10 cellular contexts compared by ENCODE assay signal in the genomic region with DNA sequence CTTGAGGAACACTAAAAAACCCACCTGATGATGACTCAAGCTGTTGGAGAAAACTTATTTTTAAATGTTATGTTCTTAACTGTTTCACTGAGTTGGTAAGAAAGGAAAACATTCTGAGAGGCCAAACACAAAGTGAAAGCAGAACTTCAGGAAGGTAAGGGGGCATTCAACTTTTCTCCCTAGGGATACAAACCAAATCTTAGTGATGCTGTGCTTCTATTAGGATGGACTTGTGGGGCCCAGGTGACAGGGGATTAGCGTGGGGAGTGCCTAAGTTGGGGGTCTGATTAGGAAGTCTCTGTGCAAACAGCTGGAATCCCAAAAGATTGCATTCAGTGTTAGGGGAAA. TPM values are rescaled to one million over a fixed set of nuclear protein-coding genes. Genes with fewer than 3 reads are reported as not detected.
DNase-seq lines count a peak whose midpoint lies in the region; ATAC-seq and TF ChIP-seq lines count a peak whose summit lies in the region.
"Had no signal": no experiment of that assay in that cellular context is flagged by ENCODE, and none has a peak within 500 bp of the region (broad histone marks: within the 10 kb centered on the region; RNA-seq: fewer than 3 reads in every experiment).

No MANE protein-coding gene starts in this region.

- intact Hi-C loops in CD8-positive, alpha-beta T cell (cut with DNase I, micrococcal nuclease): loop anchor here (1.0 to 10.0 kb wide), 7 partner anchors 14 to 1134 kb away; partner anchors contain the start of genes CNOT11 (in 1 of the 2), PDCL3 (in 1 of the 2) and RNF149 (in 1 of the 2)
- intact Hi-C loops in naive thymus-derived CD4-positive, alpha-beta T cell (cut with micrococcal nuclease): loop anchor here (1.0 to 5.0 kb wide), 3 partner anchors 14 to 726 kb away; partner anchors contain the start of genes PDCL3 (in 2 of the 2) and RNF149 (in 1 of the 2)
- intact Hi-C loops in posterior vena cava (cut with DNase I): no loop called here

- peak overlapping the region; percentile 68 for H3K4me3 Mint-ChIP-seq in CD8-positive, alpha-beta T cell
- H3K4me3 Mint-ChIP-seq in activated CD8-positive, alpha-beta T cell treated with anti-CD3 and anti-CD28 coated beads, Interleukin-2, amount 10 ng/mL, durations not matched to agents 7 days and 5 days: peak overlapping the region; percentile 47
- H3K4me3 Mint-ChIP-seq in naive thymus-derived CD4-positive, alpha-beta T cell: peak overlapping the region; percentile 33 to 81 (median 62)

- H3K27me3 Mint-ChIP-seq in CD8-positive, alpha-beta T cell (ENCODE audit: low read depth): no peaks in the 10 kb centered on the region
- H3K27me3 Mint-ChIP-seq in activated CD8-positive, alpha-beta T cell treated with anti-CD3 and anti-CD28 coated beads, Interleukin-2, amount 10 ng/mL, durations not matched to agents 7 days and 5 days (ENCODE audit: low read depth): no peaks in the 10 kb centered on the region
- H3K27me3 Mint-ChIP-seq in naive thymus-derived CD4-positive, alpha-beta T cell: no peaks in the 10 kb centered on the region

- peaks cover 10% of the 10 kb centered on the region for H3K36me3 Mint-ChIP-seq in CD8-positive, alpha-beta T cell
- peaks cover 14% of the 10 kb centered on the region for H3K36me3 Mint-ChIP-seq in activated CD8-positive, alpha-beta T cell treated with anti-CD3 and anti-CD28 coated beads, Interleukin-2, amount 10 ng/mL, durations not matched to agents 7 days and 5 days (ENCODE audit: low read depth)
- H3K36me3 Mint-ChIP-seq in naive thymus-derived CD4-positive, alpha-beta T cell: peaks cover 3 to 12% (median 5%) of the 10 kb centered on the region in 5 donors

- H3K4me1 ChIP-seq in CD8-positive, alpha-beta T cell (ENCODE audit: insufficient read depth, low read length): peaks cover 35% of the 10 kb centered on the region
- peaks cover 31 to 37% of the 10 kb centered on the region in 2 donors for H3K4me1 ChIP-seq in naive thymus-derived CD4-positive, alpha-beta T cell (ENCODE audit: control insufficient read depth in 2 of 2, insufficient read depth in 2 of 2, low read length in 2 of 2)
- no peaks in the 10 kb centered on the region for H3K4me1 ChIP-seq in SJCRH30
- H3K4me1 ChIP-seq: gastroesophageal sphincter had no signal

- H3K4me3 ChIP-seq in CD8-positive, alpha-beta T cell (ENCODE audit: low read depth, low read length): peak overlapping the region; percentile 34
- H3K4me3 ChIP-seq in naive thymus-derived CD4-positive, alpha-beta T cell (ENCODE audit: low read length): peak overlapping the region; percentile 45
- H3K4me3 ChIP-seq in SJCRH30: no peak overlapping the region
- H3K4me3 ChIP-seq: gastroesophageal sphincter had no signal

- H3K9me3 ChIP-seq in CD8-positive, alpha-beta T cell (ENCODE audit: low read length): no peaks in the 10 kb centered on the region
- no peaks in the 10 kb centered on the region for H3K9me3 ChIP-seq in naive thymus-derived CD4-positive, alpha-beta T cell (ENCODE audit: control insufficient read depth in 2 of 3, low read length in 3 of 3)
- H3K9me3 ChIP-seq in SJCRH30 (replicated peaks): no peaks in the 10 kb centered on the region
- H3K9me3 ChIP-seq: gastroesophageal sphincter had no signal

- H3K4me1 Mint-ChIP-seq in CD8-positive, alpha-beta T cell (ENCODE audit: low read depth): peaks cover 39% of the 10 kb centered on the region
- peaks cover 53% of the 10 kb centered on the region for H3K4me1 Mint-ChIP-seq in activated CD8-positive, alpha-beta T cell treated with anti-CD3 and anti-CD28 coated beads, Interleukin-2, amount 10 ng/mL, durations not matched to agents 7 days and 5 days (ENCODE audit: low read depth)
- H3K4me1 Mint-ChIP-seq in naive thymus-derived CD4-positive, alpha-beta T cell: peaks cover 24 to 52% (median 47%) of the 10 kb centered on the region in 7 donors

- H3K36me3 ChIP-seq in CD8-positive, alpha-beta T cell (ENCODE audit: insufficient read depth, low read length): no peaks in the 10 kb centered on the region
- peaks cover 0 to 3% (median 0%) of the 10 kb centered on the region in 3 experiments for H3K36me3 ChIP-seq in naive thymus-derived CD4-positive, alpha-beta T cell (ENCODE audit: control insufficient read depth in 2 of 3, insufficient read depth in 3 of 3, low read length in 3 of 3)
- H3K36me3 ChIP-seq in SJCRH30: no peaks in the 10 kb centered on the region

- ATAC-seq in CD8-positive, alpha-beta T cell: no peak
- ATAC-seq in GM21737 (IDR thresholded peaks at IDR 0.05; ENCODE audit: unreplicated experiment) (peak; percentile 12), SK-N-SH treated with all-trans-retinoic acid at 6 μM for 48 hours (no peak)
- ATAC-seq in activated CD8-positive, alpha-beta T cell treated with anti-CD3 and anti-CD28 coated beads, Interleukin-2, amount 10 ng/mL, durations not matched to agents 7 days and 5 days: peak; percentile 20
- ATAC-seq in naive thymus-derived CD4-positive, alpha-beta T cell: no peak
- ATAC-seq: gastroesophageal sphincter had no signal

- no peak for DNase-seq in CD8-positive, alpha-beta T cell
- no peak for DNase-seq in activated CD8-positive, alpha-beta T cell treated with anti-CD3 and anti-CD28 coated beads, Interleukin-2, amount 10 ng/mL, durations not matched to agents 7 days and 5 days
- no peak for DNase-seq in naive thymus-derived CD4-positive, alpha-beta T cell
- DNase-seq in AG20443 (ENCODE audit: low spot score) (no peak), posterior vena cava (ENCODE audit: low spot score) (no peak), SJCRH30 (no peak)
- DNase-seq: NCI-H446 treated with DMSO at 0.1 percent for 48 hours had no signal

- CTCF ChIA-PET in CD8-positive, alpha-beta T cell (lab: Charles Lee): interaction anchor here (1.0 to 4.1 kb wide), 10 partner anchors 9 to 431 kb away, joined by 3 to 18 read pairs (median 4); partner anchors contain the start of gene PDCL3
- CTCF ChIA-PET in activated CD8-positive, alpha-beta T cell treated with anti-CD3 and anti-CD28 coated beads, Interleukin-2, amount 10 ng/mL, durations not matched to agents 7 days and 5 days (lab: Charles Lee): interaction anchor here (0.9 to 3.1 kb wide), 7 partner anchors 11 to 153 kb away, joined by 3 to 31 read pairs (median 9); partner anchors contain the start of gene PDCL3
- CTCF ChIA-PET in naive thymus-derived CD4-positive, alpha-beta T cell (lab: Charles Lee): interaction anchor here (0.6 to 2.0 kb wide), 8 partner anchors 11 to 404 kb away, joined by 3 to 8 read pairs (median 4); partner anchors contain the start of gene PDCL3

- H3K9me3 Mint-ChIP-seq in CD8-positive, alpha-beta T cell: no peaks in the 10 kb centered on the region
- H3K9me3 Mint-ChIP-seq in activated CD8-positive, alpha-beta T cell treated with anti-CD3 and anti-CD28 coated beads, Interleukin-2, amount 10 ng/mL, durations not matched to agents 7 days and 5 days (ENCODE audit: insufficient read depth): no peaks in the 10 kb centered on the region
- H3K9me3 Mint-ChIP-seq in naive thymus-derived CD4-positive, alpha-beta T cell: peaks cover 0 to 5% (median 0%) of the 10 kb centered on the region in 11 donors

- H3K27ac ChIP-seq in CD8-positive, alpha-beta T cell (ENCODE audit: low read depth, low read length): peak overlapping the region; percentile 75
- peak overlapping the region; percentile 91 for H3K27ac ChIP-seq in naive thymus-derived CD4-positive, alpha-beta T cell (ENCODE audit: low read depth, low read length)
- no peak overlapping the region for H3K27ac ChIP-seq in SJCRH30

- peak overlapping the region; percentile 99 for H3K27ac Mint-ChIP-seq in CD8-positive, alpha-beta T cell
- peak overlapping the region; percentile 98 for H3K27ac Mint-ChIP-seq in activated CD8-positive, alpha-beta T cell treated with anti-CD3 and anti-CD28 coated beads, Interleukin-2, amount 10 ng/mL, durations not matched to agents 7 days and 5 days
- peak overlapping the region; percentile 86 to 99 (median 94) for H3K27ac Mint-ChIP-seq in naive thymus-derived CD4-positive, alpha-beta T cell

- POLR2A ChIA-PET in CD8-positive, alpha-beta T cell (lab: Charles Lee): interaction anchor here (0.8 to 4.1 kb wide), 7 partner anchors 12 to 421 kb away, joined by 3 to 57 read pairs (median 4); partner anchors contain the start of genes PDCL3 and RPL31
- POLR2A ChIA-PET in activated CD8-positive, alpha-beta T cell treated with anti-CD3 and anti-CD28 coated beads, Interleukin-2, amount 10 ng/mL, durations not matched to agents 7 days and 5 days (lab: Charles Lee): interaction anchor here (0.9 to 2.1 kb wide), 7 partner anchors 11 to 421 kb away, joined by 3 to 46 read pairs (median 3); partner anchors contain the start of genes CHST10, PDCL3 and RPL31
- POLR2A ChIA-PET in naive thymus-derived CD4-positive, alpha-beta T cell (lab: Charles Lee): interaction anchor here (0.9 to 8.3 kb wide), 8 partner anchors 14 to 670 kb away, joined by 3 to 82 read pairs (median 4); partner anchors contain the start of genes PDCL3 and RPL31

- no peak for TF ChIP-seq CTCF in CD8-positive, alpha-beta T cell (IDR thresholded peaks at IDR 0.05)

- H3K27me3 ChIP-seq in CD8-positive, alpha-beta T cell (ENCODE audit: insufficient read depth, low read length): no peaks in the 10 kb centered on the region
- H3K27me3 ChIP-seq in naive thymus-derived CD4-positive, alpha-beta T cell (ENCODE audit: control insufficient read depth in 2 of 2, insufficient read depth in 2 of 2, low read length in 2 of 2): no peaks in the 10 kb centered on the region
- no peaks in the 10 kb centered on the region for H3K27me3 ChIP-seq in SJCRH30
- H3K27me3 ChIP-seq: gastroesophageal sphincter had no signal

TF ChIP-seq in SK-N-SH treated with all-trans-retinoic acid at 6 μM for 48 hours, 23 proteins besides CTCF, POLR2A, EP300 and RAD21 (continues in another document):
- TF ChIP-seq ZNF70 (CRISPR knock-in tag; IDR thresholded peaks at IDR 0.05): no peak
- no peak for TF ChIP-seq TCF4 (CRISPR knock-in tag; IDR thresholded peaks at IDR 0.05; ENCODE audit: borderline replicate concordance)
- no peak for TF ChIP-seq PPARA (CRISPR knock-in tag; IDR thresholded peaks at IDR 0.05; ENCODE audit: borderline replicate concordance)
- no peak for TF ChIP-seq ESRRG (CRISPR knock-in tag; IDR thresholded peaks at IDR 0.05)
- no peak for TF ChIP-seq ISL1 (CRISPR knock-in tag; IDR thresholded peaks at IDR 0.05)
- no peak for TF ChIP-seq ZNF565 (CRISPR knock-in tag; conservative IDR thresholded peaks at IDR 0.05; ENCODE audit: low read depth)
- TF ChIP-seq ZC3H10 (CRISPR knock-in tag; IDR thresholded peaks at IDR 0.05): no peak
- no peak for TF ChIP-seq TOX (CRISPR knock-in tag; IDR thresholded peaks at IDR 0.05; ENCODE audit: borderline replicate concordance)
- TF ChIP-seq OSR1 (CRISPR knock-in tag; IDR thresholded peaks at IDR 0.05): no peak
- no peak for TF ChIP-seq ARNTL (CRISPR knock-in tag; IDR thresholded peaks at IDR 0.05; ENCODE audit: borderline replicate concordance, low read depth)

RNA-seq across cellular contexts. Expression of gene PDCL3, which starts 18.4 kb away (rescaled TPM):
- 10 to 100 TPM; 32.4 to 33.5 TPM for total RNA-seq in CD8-positive, alpha-beta T cell
- total RNA-seq in activated CD8-positive, alpha-beta T cell treated with anti-CD3 and anti-CD28 coated beads, Interleukin-2, amount 10 ng/mL, durations not matched to agents 7 days and 5 days: 10 to 100 TPM; 33.9 to 34.1 TPM
- 10 to 100 TPM; 16.6 to 31.9 (median 19.9) TPM for total RNA-seq in naive thymus-derived CD4-positive, alpha-beta T cell
- polyA plus RNA-seq in naive thymus-derived CD4-positive, alpha-beta T cell: 10 to 100 TPM; 61.9 to 63.4 TPM
- 10 to 100 TPM; 24.9 to 39.4 TPM for total RNA-seq in posterior vena cava
- 22.4 and 23.1 TPM in 2 replicates for total RNA-seq in SJCRH30 (2014; rRNA removed; shearing (Covaris generic))

Comparison
In these comparisons a context has a peak if more than half of its experiments do, and no peak if none do; other contexts are left out.
1. ATAC-seq: peak in GM21737 (single experiment) and activated CD8-positive, alpha-beta T cell treated with anti-CD3 and anti-CD28 coated beads, Interleukin-2, amount 10 ng/mL, durations not matched to agents 7 days and 5 days (single experiment); none in CD8-positive, alpha-beta T cell (single experiment), naive thymus-derived CD4-positive, alpha-beta T cell (single experiment) and SK-N-SH treated with all-trans-retinoic acid at 6 μM for 48 hours (single experiment).
2. intact Hi-C loops: an anchor here in CD8-positive, alpha-beta T cell (1.0 to 10.0 kb wide) and naive thymus-derived CD4-positive, alpha-beta T cell (1.0 to 5.0 kb wide); none called in posterior vena cava.
3. Peak in every context shown above with its lines, with median percentiles within 50 percentile points of each other: H3K27ac Mint-ChIP-seq and H3K4me3 Mint-ChIP-seq.